ENCODE assay signal across 1 cellular context in genomic region chr20:14518648-14519047, GRCh38.
TF ChIP-seq lines count a peak whose summit lies in the region.

No MANE protein-coding gene starts in this region.

TF ChIP-seq in A549, 52 proteins besides CTCF, POLR2A, EP300 and RAD21 (continued from another document):
- no peak for TF ChIP-seq HMGXB4 (CRISPR knock-in tag; IDR thresholded peaks at IDR 0.05; ENCODE audit: borderline replicate concordance)
- TF ChIP-seq ZSCAN20 (CRISPR knock-in tag; IDR thresholded peaks at IDR 0.05), result no peak
- no peak for TF ChIP-seq HDAC2 (IDR thresholded peaks at IDR 0.05)
- no peak for TF ChIP-seq BCL3 (IDR thresholded peaks at IDR 0.05)
- TF ChIP-seq ESRRA (IDR thresholded peaks at IDR 0.05; ENCODE audit: borderline replicate concordance, low read length), result no peak
- TF ChIP-seq CBX2 (IDR thresholded peaks at IDR 0.05; ENCODE audit: borderline replicate concordance, low read depth), result no peak
- no peak for TF ChIP-seq PHF8 (IDR thresholded peaks at IDR 0.05; ENCODE audit: borderline replicate concordance, low read depth)
- TF ChIP-seq CHD2 (IDR thresholded peaks at IDR 0.05; ENCODE audit: low read length, partially characterized antibody), result no peak
- TF ChIP-seq, protein P1, sequence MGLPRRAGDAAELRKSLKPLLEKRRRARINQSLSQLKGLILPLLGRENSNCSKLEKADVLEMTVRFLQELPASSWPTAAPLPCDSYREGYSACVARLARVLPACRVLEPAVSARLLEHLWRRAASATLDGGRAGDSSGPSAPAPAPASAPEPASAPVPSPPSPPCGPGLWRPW (IDR thresholded peaks at IDR 0.05), result no peak
- TF ChIP-seq SREBF2 (IDR thresholded peaks at IDR 0.05), result no peak
- no peak for TF ChIP-seq CEBPB (IDR thresholded peaks at IDR 0.05)
